1 cellular context compared by ENCODE assay signal in genomic region chr22:49959782-49960158, GRCh38.
TF ChIP-seq lines count a peak whose summit lies in the region.

No MANE protein-coding gene starts in this region.

TF ChIP-seq in K562, 482 proteins besides CTCF, POLR2A, EP300 and RAD21 (continues in another document):
- TF ChIP-seq GTF2A2 (tag; IDR thresholded peaks at IDR 0.05) (no peak), SPI1 (IDR thresholded peaks at IDR 0.05; ENCODE audit: borderline replicate concordance, low read depth, low read length) (no peak), FOXP1 (CRISPR knock-in tag; IDR thresholded peaks at IDR 0.05) (0 out of 2 replicates have a peak, but pooled peaks have one; percentile 38), NFIC (IDR thresholded peaks at IDR 0.05) (peak; percentile 24; the same call in 1 of the 2 replicates), BMI1 (IDR thresholded peaks at IDR 0.05; ENCODE audit: low read length) (no peak), CBX1 (IDR thresholded peaks at IDR 0.05; ENCODE audit: low read depth) (peak; percentile 52; the same call in 1 of the 2 replicates), NUFIP1 (IDR thresholded peaks at IDR 0.05; ENCODE audit: partially characterized antibody) (no peak), ZFP1 (CRISPR knock-in tag; IDR thresholded peaks at IDR 0.05) (no peak), ZC3H4 (CRISPR knock-in tag; IDR thresholded peaks at IDR 0.05; ENCODE audit: borderline replicate concordance) (0 out of 2 replicates have a peak, but pooled peaks have one; percentile 1), ZNF3 (CRISPR knock-in tag; IDR thresholded peaks at IDR 0.05) (no peak), CHCHD3 (CRISPR knock-in tag; IDR thresholded peaks at IDR 0.05) (no peak), RFX5 (IDR thresholded peaks at IDR 0.05; ENCODE audit: low read depth, low read length) (no peak), NR3C1 (CRISPR knock-in tag; IDR thresholded peaks at IDR 0.05) (0 out of 2 replicates have a peak, but pooled peaks have one; percentile 29), ZFP36 (IDR thresholded peaks at IDR 0.05; ENCODE audit: low read depth, low read length, partially characterized antibody) (peak; percentile 99), BRD4 (IDR thresholded peaks at IDR 0.05) (no peak), MTA2 (IDR thresholded peaks at IDR 0.05; ENCODE audit: low read depth) (no peak), SMAD2 (IDR thresholded peaks at IDR 0.05; ENCODE audit: low read depth, low read length) (no peak), BCOR (IDR thresholded peaks at IDR 0.05) (peak; percentile 89), SNRNP70 (optimal IDR thresholded peaks at IDR 0.05; ENCODE audit: low read depth, low read length) (no peak), ZKSCAN8 (CRISPR knock-in tag; IDR thresholded peaks at IDR 0.05) (no peak), ESRRB (CRISPR knock-in tag; IDR thresholded peaks at IDR 0.05; ENCODE audit: borderline replicate concordance) (no peak), ZNF57 (CRISPR knock-in tag; IDR thresholded peaks at IDR 0.05) (no peak), E2F3 (CRISPR knock-in tag; IDR thresholded peaks at IDR 0.05) (0 out of 2 replicates have a peak, but pooled peaks have one; percentile 21), ZNF217 (CRISPR knock-in tag; IDR thresholded peaks at IDR 0.05) (no peak), RB1 (IDR thresholded peaks at IDR 0.05; ENCODE audit: low read depth) (0 out of 2 replicates have a peak, but pooled peaks have one; percentile 8), ARID4B (CRISPR knock-in tag; IDR thresholded peaks at IDR 0.05) (peak; percentile 85; the same call in 1 of the 2 replicates), MAZ (CRISPR knock-in tag; conservative IDR thresholded peaks at IDR 0.05 in 1 of 2, IDR thresholded peaks at IDR 0.05 in 1 of 2) (no peak), HSF4 (CRISPR knock-in tag; IDR thresholded peaks at IDR 0.05; ENCODE audit: borderline replicate concordance) (no peak), ELF1 (tag; IDR thresholded peaks at IDR 0.05) (no peak), HDAC2 (IDR thresholded peaks at IDR 0.05) (peak; percentile 62; the same call in 1 of the 2 replicates), GTF2E2 (tag; IDR thresholded peaks at IDR 0.05) (no peak), PHB (CRISPR knock-in tag; IDR thresholded peaks at IDR 0.05) (no peak; the same call in 1 of the 2 replicates), E2F4 (CRISPR knock-in tag; IDR thresholded peaks at IDR 0.05; ENCODE audit: low read depth) (no peak), NBN (IDR thresholded peaks at IDR 0.05; ENCODE audit: low read depth) (no peak), ZNF778 (CRISPR knock-in tag; IDR thresholded peaks at IDR 0.05) (no peak)
- TF ChIP-seq, protein P1, sequence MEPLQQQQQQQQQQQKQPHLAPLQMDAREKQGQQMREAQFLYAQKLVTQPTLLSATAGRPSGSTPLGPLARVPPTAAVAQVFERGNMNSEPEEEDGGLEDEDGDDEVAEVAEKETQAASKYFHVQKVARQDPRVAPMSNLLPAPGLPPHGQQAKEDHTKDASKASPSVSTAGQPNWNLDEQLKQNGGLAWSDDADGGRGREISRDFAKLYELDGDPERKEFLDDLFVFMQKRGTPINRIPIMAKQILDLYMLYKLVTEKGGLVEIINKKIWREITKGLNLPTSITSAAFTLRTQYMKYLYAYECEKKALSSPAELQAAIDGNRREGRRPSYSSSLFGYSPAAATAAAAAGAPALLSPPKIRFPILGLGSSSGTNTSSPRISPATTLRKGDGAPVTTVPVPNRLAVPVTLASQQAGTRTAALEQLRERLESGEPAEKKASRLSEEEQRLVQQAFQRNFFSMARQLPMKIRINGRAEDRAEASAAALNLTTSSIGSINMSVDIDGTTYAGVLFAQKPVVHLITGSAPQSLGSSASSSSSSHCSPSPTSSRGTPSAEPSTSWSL (CRISPR knock-in tag; IDR thresholded peaks at IDR 0.05; ENCODE audit: borderline replicate concordance) = no peak
- TF ChIP-seq, protein P2, sequence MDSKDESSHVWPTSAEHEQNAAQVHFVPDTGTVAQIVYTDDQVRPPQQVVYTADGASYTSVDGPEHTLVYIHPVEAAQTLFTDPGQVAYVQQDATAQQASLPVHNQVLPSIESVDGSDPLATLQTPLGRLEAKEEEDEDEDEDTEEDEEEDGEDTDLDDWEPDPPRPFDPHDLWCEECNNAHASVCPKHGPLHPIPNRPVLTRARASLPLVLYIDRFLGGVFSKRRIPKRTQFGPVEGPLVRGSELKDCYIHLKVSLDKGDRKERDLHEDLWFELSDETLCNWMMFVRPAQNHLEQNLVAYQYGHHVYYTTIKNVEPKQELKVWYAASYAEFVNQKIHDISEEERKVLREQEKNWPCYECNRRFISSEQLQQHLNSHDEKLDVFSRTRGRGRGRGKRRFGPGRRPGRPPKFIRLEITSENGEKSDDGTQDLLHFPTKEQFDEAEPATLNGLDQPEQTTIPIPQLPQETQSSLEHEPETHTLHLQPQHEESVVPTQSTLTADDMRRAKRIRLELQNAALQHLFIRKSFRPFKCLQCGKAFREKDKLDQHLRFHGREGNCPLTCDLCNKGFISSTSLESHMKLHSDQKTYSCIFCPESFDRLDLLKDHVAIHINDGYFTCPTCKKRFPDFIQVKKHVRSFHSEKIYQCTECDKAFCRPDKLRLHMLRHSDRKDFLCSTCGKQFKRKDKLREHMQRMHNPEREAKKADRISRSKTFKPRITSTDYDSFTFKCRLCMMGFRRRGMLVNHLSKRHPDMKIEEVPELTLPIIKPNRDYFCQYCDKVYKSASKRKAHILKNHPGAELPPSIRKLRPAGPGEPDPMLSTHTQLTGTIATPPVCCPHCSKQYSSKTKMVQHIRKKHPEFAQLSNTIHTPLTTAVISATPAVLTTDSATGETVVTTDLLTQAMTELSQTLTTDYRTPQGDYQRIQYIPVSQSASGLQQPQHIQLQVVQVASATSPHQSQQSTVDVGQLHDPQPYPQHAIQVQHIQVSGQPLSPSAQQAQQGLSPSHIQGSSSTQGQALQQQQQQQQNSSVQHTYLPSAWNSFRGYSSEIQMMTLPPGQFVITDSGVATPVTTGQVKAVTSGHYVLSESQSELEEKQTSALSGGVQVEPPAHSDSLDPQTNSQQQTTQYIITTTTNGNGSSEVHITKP (IDR thresholded peaks at IDR 0.05; ENCODE audit: partially characterized antibody) = no peak
- TF ChIP-seq, protein P3, sequence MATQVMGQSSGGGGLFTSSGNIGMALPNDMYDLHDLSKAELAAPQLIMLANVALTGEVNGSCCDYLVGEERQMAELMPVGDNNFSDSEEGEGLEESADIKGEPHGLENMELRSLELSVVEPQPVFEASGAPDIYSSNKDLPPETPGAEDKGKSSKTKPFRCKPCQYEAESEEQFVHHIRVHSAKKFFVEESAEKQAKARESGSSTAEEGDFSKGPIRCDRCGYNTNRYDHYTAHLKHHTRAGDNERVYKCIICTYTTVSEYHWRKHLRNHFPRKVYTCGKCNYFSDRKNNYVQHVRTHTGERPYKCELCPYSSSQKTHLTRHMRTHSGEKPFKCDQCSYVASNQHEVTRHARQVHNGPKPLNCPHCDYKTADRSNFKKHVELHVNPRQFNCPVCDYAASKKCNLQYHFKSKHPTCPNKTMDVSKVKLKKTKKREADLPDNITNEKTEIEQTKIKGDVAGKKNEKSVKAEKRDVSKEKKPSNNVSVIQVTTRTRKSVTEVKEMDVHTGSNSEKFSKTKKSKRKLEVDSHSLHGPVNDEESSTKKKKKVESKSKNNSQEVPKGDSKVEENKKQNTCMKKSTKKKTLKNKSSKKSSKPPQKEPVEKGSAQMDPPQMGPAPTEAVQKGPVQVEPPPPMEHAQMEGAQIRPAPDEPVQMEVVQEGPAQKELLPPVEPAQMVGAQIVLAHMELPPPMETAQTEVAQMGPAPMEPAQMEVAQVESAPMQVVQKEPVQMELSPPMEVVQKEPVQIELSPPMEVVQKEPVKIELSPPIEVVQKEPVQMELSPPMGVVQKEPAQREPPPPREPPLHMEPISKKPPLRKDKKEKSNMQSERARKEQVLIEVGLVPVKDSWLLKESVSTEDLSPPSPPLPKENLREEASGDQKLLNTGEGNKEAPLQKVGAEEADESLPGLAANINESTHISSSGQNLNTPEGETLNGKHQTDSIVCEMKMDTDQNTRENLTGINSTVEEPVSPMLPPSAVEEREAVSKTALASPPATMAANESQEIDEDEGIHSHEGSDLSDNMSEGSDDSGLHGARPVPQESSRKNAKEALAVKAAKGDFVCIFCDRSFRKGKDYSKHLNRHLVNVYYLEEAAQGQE (CRISPR knock-in tag; IDR thresholded peaks at IDR 0.05; ENCODE audit: low read depth) = 0 out of 2 replicates have a peak, but pooled peaks have one; percentile 55
- TF ChIP-seq, protein P4, sequence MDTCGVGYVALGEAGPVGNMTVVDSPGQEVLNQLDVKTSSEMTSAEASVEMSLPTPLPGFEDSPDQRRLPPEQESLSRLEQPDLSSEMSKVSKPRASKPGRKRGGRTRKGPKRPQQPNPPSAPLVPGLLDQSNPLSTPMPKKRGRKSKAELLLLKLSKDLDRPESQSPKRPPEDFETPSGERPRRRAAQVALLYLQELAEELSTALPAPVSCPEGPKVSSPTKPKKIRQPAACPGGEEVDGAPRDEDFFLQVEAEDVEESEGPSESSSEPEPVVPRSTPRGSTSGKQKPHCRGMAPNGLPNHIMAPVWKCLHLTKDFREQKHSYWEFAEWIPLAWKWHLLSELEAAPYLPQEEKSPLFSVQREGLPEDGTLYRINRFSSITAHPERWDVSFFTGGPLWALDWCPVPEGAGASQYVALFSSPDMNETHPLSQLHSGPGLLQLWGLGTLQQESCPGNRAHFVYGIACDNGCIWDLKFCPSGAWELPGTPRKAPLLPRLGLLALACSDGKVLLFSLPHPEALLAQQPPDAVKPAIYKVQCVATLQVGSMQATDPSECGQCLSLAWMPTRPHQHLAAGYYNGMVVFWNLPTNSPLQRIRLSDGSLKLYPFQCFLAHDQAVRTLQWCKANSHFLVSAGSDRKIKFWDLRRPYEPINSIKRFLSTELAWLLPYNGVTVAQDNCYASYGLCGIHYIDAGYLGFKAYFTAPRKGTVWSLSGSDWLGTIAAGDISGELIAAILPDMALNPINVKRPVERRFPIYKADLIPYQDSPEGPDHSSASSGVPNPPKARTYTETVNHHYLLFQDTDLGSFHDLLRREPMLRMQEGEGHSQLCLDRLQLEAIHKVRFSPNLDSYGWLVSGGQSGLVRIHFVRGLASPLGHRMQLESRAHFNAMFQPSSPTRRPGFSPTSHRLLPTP (IDR thresholded peaks at IDR 0.05; ENCODE audit: borderline replicate concordance, extremely low read depth, insufficient read length) = peak; percentile 56
